ENCODE assay signal across 7 cellular contexts in the genomic region with DNA sequence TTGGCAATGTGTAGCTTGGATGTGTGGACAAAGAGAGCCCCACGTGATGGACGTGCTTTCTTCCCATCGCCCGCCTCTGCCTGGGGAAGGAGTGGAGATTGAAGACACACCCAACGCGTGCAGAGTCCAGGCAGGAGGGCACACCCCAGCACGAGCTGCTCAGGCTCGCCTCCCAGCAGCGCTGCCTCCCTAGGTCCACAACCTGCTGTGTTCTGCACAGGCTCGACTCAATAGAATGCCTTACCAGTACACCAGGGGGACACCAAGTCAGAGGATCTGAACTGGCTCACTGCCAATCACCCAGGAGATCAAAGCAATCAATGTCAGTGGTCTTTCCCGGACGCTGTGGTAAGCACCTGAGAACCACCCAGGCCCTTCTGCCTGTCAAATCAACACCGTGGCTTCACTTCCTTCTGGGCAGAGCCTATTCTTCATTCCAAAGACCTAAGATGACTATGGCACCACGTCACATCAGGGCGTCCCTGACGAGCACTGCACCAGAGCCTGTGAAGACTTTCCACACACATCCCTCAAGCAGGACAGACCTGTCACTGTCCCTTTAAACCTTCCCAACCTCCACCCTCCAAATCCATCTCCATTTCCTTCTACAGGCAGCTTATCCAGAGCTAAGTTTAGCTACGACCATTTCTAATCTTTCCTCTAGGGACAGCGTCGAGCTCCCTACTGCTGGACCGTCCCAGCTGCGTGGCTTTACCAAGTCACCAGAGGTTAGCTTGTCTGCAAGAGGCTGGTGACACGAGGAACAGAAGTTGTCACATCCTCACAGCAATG.
A peak's percentile ranks its signal among the peaks of the same experiment; 100 is the strongest.
DNase-seq lines count a peak whose midpoint lies in the region; ATAC-seq and TF ChIP-seq lines count a peak whose summit lies in the region.

No MANE protein-coding gene starts in this region.

- H3K4me3 Mint-ChIP-seq in T-helper 17 cell = no peak overlapping the region

- H3K4me2 ChIP-seq in Loucy (ENCODE audit: low read depth, low read length, poor library complexity, severe bottlenecking) (no peak overlapping the region), osteoblast (ENCODE audit: insufficient read depth, low read length) (peak overlapping the region; percentile 40)

- H3K4me1 ChIP-seq in Loucy (ENCODE audit: insufficient read depth, low read length, poor library complexity, severe bottlenecking) = peaks cover 38% of the 10 kb centered on the region
- H3K4me1 ChIP-seq in foreskin keratinocyte = peaks cover 27% of the 10 kb centered on the region
- H3K4me1 ChIP-seq in osteoblast (ENCODE audit: insufficient read depth, low read length) = peaks cover 60% of the 10 kb centered on the region

- ATAC-seq in T-helper 17 cell (no peak), foreskin keratinocyte (peak; percentile 2), HG03442 (IDR thresholded peaks at IDR 0.05; ENCODE audit: unreplicated experiment) (no peak)

- DNase-seq in EH (ENCODE audit: low read depth) = peak; percentile 68
- no peak for DNase-seq in T-helper 17 cell
- DNase-seq in foreskin keratinocyte = peak; percentile 39 to 48
- DNase-seq in osteoblast (ENCODE audit: insufficient read length, low spot score, missing footprints) = peak; percentile 64
- DNase-seq in KG1 (lab: John Stamatoyannopoulos, UW) = no peak

- no peaks in the 10 kb centered on the region for H3F3A ChIP-seq in Loucy (ENCODE audit: low read depth)

- H4K20me1 ChIP-seq in Loucy (ENCODE audit: insufficient read depth, low read length, poor library complexity, severe bottlenecking) (no peaks in the 10 kb centered on the region), osteoblast (ENCODE audit: insufficient read depth, low read length) (peaks cover 4% of the 10 kb centered on the region)

- H3K79me2 ChIP-seq in Loucy (ENCODE audit: insufficient read depth, low read length) (peaks cover 38% of the 10 kb centered on the region; the same call in 1 of the 2 replicates), osteoblast (ENCODE audit: insufficient read depth, low read length) (peaks cover 42% of the 10 kb centered on the region)

- H3K27ac ChIP-seq in foreskin keratinocyte (peak overlapping the region; percentile 95), osteoblast (ENCODE audit: low read depth, low read length) (peak overlapping the region; percentile 47)

- H3K27ac Mint-ChIP-seq in T-helper 17 cell = peak overlapping the region; percentile 66

- peaks cover 38% of the 10 kb centered on the region for H3K36me3 ChIP-seq in Loucy (ENCODE audit: insufficient read depth, low read length)
- H3K36me3 ChIP-seq in osteoblast (ENCODE audit: insufficient read depth, low read length) = peaks cover 3% of the 10 kb centered on the region

- H3K4me1 Mint-ChIP-seq in T-helper 17 cell = peaks cover 28% of the 10 kb centered on the region

- peak overlapping the region; percentile 13 for H3K9ac ChIP-seq in Loucy (ENCODE audit: low read depth, low read length, poor library complexity, severe bottlenecking)

- peak; percentile 65 for TF ChIP-seq CTCF in Loucy (conservative IDR thresholded peaks at IDR 0.05; ENCODE audit: low read length)
- peak; percentile 52 for TF ChIP-seq CTCF in foreskin keratinocyte (conservative IDR thresholded peaks at IDR 0.05)
- peak; percentile 44 for TF ChIP-seq CTCF in osteoblast (IDR thresholded peaks at IDR 0.05; ENCODE audit: extremely low read depth, low read depth, low read length)

- no peaks in the 10 kb centered on the region for H3K27me3 Mint-ChIP-seq in T-helper 17 cell

- H3K9me2 ChIP-seq in Loucy (replicated peaks; ENCODE audit: low read depth, low read length) = no peaks in the 10 kb centered on the region

- H3K4me3 ChIP-seq in Loucy (ENCODE audit: low read length, poor library complexity, severe bottlenecking) = no peak overlapping the region
- no peak overlapping the region for H3K4me3 ChIP-seq in osteoblast (ENCODE audit: insufficient read depth, low read length)

- peaks cover 7% of the 10 kb centered on the region; the same call in 1 of the 2 replicates for H3K9me3 ChIP-seq in Loucy (ENCODE audit: insufficient read depth, low read depth, low read length)
- no peaks in the 10 kb centered on the region for H3K9me3 ChIP-seq in T-helper 17 cell (ENCODE audit: control insufficient read depth, low read length, poor library complexity, severe bottlenecking)
- no peaks in the 10 kb centered on the region for H3K9me3 ChIP-seq in osteoblast (ENCODE audit: low read depth, low read length)

- H2AFZ ChIP-seq in Loucy (ENCODE audit: low read length) (no peak overlapping the region), osteoblast (ENCODE audit: low read length) (no peak overlapping the region)

- H3K27me3 ChIP-seq in Loucy (ENCODE audit: insufficient read depth, low read length, poor library complexity, severe bottlenecking) (no peaks in the 10 kb centered on the region), foreskin keratinocyte (no peaks in the 10 kb centered on the region), osteoblast (ENCODE audit: insufficient read depth, low read length) (no peaks in the 10 kb centered on the region)

- H3K36me3 Mint-ChIP-seq in T-helper 17 cell (ENCODE audit: low read depth) = peaks cover 2% of the 10 kb centered on the region

Comparison
In these comparisons a context has a peak if more than half of its experiments do, and no peak if none do; other contexts are left out.
1. DNase-seq: peak in EH (single experiment), foreskin keratinocyte (2 of 2) and osteoblast (single experiment); none in T-helper 17 cell (0 of 3) and KG1 (single experiment).
2. Peak in every context shown above with its lines, with median percentiles within 50 percentile points of each other: CTCF ChIP-seq.